ENCODE assay signal across 2 cellular contexts in the genomic region with DNA sequence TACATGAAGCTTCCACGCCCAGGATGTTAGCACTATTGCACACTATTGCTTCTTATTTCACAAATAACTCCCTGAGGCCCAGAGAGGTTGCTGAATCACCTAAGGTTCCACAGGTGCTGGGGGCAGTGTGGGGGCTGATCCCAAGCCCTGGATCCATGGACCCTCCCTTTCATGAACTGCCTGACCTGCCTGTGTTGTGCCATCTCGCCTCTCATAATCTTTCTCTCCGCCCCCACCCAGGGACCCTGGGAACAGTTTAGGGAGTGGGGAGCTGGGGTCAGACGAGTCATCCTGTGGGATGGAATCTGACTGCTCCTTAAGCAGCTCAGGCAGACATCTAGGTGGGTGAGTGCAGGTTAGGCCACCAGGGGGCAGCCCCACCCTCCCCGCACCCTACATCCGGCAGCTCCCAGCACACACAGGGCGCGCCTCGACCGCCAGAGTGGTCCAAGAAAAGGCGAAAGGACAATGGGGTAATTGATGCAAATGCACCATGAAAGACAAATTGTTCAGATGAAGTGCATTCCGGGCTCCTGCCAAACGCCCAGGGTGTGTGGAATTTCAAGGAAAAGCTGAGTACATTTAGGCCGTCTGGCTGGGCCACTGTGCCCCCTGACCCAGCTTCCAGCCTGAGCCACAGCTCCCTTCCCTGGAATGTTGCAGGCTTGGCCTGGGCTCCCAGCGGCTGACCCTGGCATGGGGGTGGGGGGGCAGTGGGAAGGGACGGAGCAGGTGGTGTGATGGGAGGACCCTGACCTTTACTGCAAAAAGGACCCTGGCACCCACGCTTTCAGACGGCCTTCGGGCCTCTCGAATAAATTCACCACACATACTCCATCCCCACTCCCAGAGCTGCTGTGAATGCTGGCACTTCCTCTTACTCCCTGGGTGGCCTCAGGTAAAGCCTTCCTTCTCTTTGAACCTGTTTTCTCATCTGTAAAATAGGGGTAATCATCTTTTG.
TF ChIP-seq lines count a peak whose summit lies in the region.

No MANE protein-coding gene starts in this region.

TF ChIP-seq in HCT116, 20 proteins besides CTCF, POLR2A, EP300 and RAD21:
- no peak for TF ChIP-seq POLR2AphosphoS5 (IDR thresholded peaks at IDR 0.05; ENCODE audit: low read depth, low read length)
- no peak for TF ChIP-seq ELF1 (IDR thresholded peaks at IDR 0.05; ENCODE audit: borderline replicate concordance, low read depth)
- no peak for TF ChIP-seq EGR1 (IDR thresholded peaks at IDR 0.05; ENCODE audit: low read depth)
- no peak for TF ChIP-seq SRF (IDR thresholded peaks at IDR 0.05; ENCODE audit: low read depth)
- TF ChIP-seq EZH2 (IDR thresholded peaks at IDR 0.05) = no peak
- no peak for TF ChIP-seq TCF7L2 (IDR thresholded peaks at IDR 0.05; ENCODE audit: borderline replicate concordance, extremely low read depth, insufficient read depth, insufficient read length)
- no peak for TF ChIP-seq YY1 (IDR thresholded peaks at IDR 0.05; ENCODE audit: extremely low read depth, insufficient replicate concordance, low read depth, low read length)
- TF ChIP-seq JUND (IDR thresholded peaks at IDR 0.05) = no peak
- no peak for TF ChIP-seq CBX3 (IDR thresholded peaks at IDR 0.05; ENCODE audit: low read depth)
- TF ChIP-seq, protein P1, sequence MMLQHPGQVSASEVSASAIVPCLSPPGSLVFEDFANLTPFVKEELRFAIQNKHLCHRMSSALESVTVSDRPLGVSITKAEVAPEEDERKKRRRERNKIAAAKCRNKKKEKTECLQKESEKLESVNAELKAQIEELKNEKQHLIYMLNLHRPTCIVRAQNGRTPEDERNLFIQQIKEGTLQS (IDR thresholded peaks at IDR 0.05) = no peak
- no peak for TF ChIP-seq CEBPB (IDR thresholded peaks at IDR 0.05; ENCODE audit: low read depth)
- no peak for TF ChIP-seq ZNF274 (IDR thresholded peaks at IDR 0.05; ENCODE audit: low read depth, low read length)
- TF ChIP-seq, protein P2, sequence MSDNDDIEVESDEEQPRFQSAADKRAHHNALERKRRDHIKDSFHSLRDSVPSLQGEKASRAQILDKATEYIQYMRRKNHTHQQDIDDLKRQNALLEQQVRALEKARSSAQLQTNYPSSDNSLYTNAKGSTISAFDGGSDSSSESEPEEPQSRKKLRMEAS (IDR thresholded peaks at IDR 0.05) = no peak
- TF ChIP-seq ZFX (IDR thresholded peaks at IDR 0.05) = no peak

TF ChIP-seq in HepG2, 621 proteins besides CTCF, POLR2A, EP300 and RAD21 (continues in another document):
- TF ChIP-seq POLR2AphosphoS2 (IDR thresholded peaks at IDR 0.05; ENCODE audit: low read depth, low read length) (no peak), SOX13 (IDR thresholded peaks at IDR 0.05) (no peak), SOX13 (CRISPR knock-in tag; conservative IDR thresholded peaks at IDR 0.05 in 1 of 2, IDR thresholded peaks at IDR 0.05 in 1 of 2) (peak in 1 of 2 experiments; percentile 21; a peak in 1 of 4 replicates), HNF4A (CRISPR knock-in tag; IDR thresholded peaks at IDR 0.05) (0 out of 2 replicates have a peak, but pooled peaks have one; percentile 8), ZNF24 (IDR thresholded peaks at IDR 0.05) (no peak), SPEN (CRISPR knock-in tag; IDR thresholded peaks at IDR 0.05; ENCODE audit: low read depth) (no peak), HNRNPK (IDR thresholded peaks at IDR 0.05; ENCODE audit: low read depth, low read length, poor library complexity, severe bottlenecking) (peak; percentile 13), NONO (IDR thresholded peaks at IDR 0.05) (no peak), NONO (CRISPR knock-in tag; conservative IDR thresholded peaks at IDR 0.05) (no peak), PTBP1 (IDR thresholded peaks at IDR 0.05; ENCODE audit: low read depth, low read length, poor library complexity, severe bottlenecking) (no peak), GPN1 (CRISPR knock-in tag; IDR thresholded peaks at IDR 0.05; ENCODE audit: borderline replicate concordance) (no peak), ZFX (CRISPR knock-in tag; IDR thresholded peaks at IDR 0.05; ENCODE audit: low read depth) (no peak), SMARCC2 (IDR thresholded peaks at IDR 0.05) (no peak), ZNF230 (CRISPR knock-in tag; IDR thresholded peaks at IDR 0.05) (no peak), YY1 (IDR thresholded peaks at IDR 0.05; ENCODE audit: insufficient read depth, insufficient replicate concordance, low read depth, low read length) (no peak), SMC3 (IDR thresholded peaks at IDR 0.05; ENCODE audit: low read length) (peak; percentile 51), ZFP90 (CRISPR knock-in tag; IDR thresholded peaks at IDR 0.05; ENCODE audit: borderline replicate concordance) (0 out of 2 replicates have a peak, but pooled peaks have one; percentile 32), ZNF138 (CRISPR knock-in tag; IDR thresholded peaks at IDR 0.05; ENCODE audit: low read depth) (no peak), SOX6 (IDR thresholded peaks at IDR 0.05) (no peak), SOX6 (CRISPR knock-in tag; IDR thresholded peaks at IDR 0.05) (0 out of 2 replicates have a peak, but pooled peaks have one; percentile 15), STAG1 (CRISPR knock-in tag; IDR thresholded peaks at IDR 0.05) (peak; percentile 72), SAP130 (CRISPR knock-in tag; IDR thresholded peaks at IDR 0.05; ENCODE audit: low read depth) (0 out of 2 replicates have a peak, but pooled peaks have one; percentile 15), PAF1 (CRISPR knock-in tag; IDR thresholded peaks at IDR 0.05) (no peak), GABPA (IDR thresholded peaks at IDR 0.05; ENCODE audit: low read depth, low read length) (no peak), GABPA (CRISPR knock-in tag; IDR thresholded peaks at IDR 0.05; ENCODE audit: low read depth) (peak; percentile 27; the same call in 1 of the 2 replicates), GABPB1 (CRISPR knock-in tag; IDR thresholded peaks at IDR 0.05) (peak; percentile 61; the same call in 1 of the 2 replicates), KAT2B (IDR thresholded peaks at IDR 0.05; ENCODE audit: borderline replicate concordance, low read depth, low read length) (no peak), ZNF430 (CRISPR knock-in tag; IDR thresholded peaks at IDR 0.05) (no peak), HNRNPLL (IDR thresholded peaks at IDR 0.05; ENCODE audit: low read depth, low read length, poor library complexity, severe bottlenecking) (peak; percentile 32), SKI (IDR thresholded peaks at IDR 0.05; ENCODE audit: partially characterized antibody) (no peak), NR3C1 (CRISPR knock-in tag; IDR thresholded peaks at IDR 0.05) (no peak)
- TF ChIP-seq, protein P3, sequence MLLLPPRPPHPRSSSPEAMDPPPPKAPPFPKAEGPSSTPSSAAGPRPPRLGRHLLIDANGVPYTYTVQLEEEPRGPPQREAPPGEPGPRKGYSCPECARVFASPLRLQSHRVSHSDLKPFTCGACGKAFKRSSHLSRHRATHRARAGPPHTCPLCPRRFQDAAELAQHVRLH (CRISPR knock-in tag; IDR thresholded peaks at IDR 0.05; ENCODE audit: borderline replicate concordance, low read depth) = no peak
- TF ChIP-seq, protein P4, sequence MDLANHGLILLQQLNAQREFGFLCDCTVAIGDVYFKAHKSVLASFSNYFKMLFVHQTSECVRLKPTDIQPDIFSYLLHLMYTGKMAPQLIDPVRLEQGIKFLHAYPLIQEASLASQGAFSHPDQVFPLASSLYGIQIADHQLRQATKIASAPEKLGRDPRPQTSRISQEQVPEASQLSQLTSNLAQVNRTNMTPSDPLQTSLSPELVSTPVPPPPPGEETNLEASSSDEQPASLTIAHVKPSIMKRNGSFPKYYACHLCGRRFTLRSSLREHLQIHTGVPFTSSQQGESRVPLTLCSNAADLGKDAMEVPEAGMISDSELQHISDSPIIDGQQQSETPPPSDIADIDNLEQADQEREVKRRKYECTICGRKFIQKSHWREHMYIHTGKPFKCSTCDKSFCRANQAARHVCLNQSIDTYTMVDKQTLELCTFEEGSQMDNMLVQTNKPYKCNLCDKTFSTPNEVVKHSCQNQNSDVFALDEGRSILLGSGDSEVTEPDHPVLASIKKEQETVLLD (CRISPR knock-in tag; IDR thresholded peaks at IDR 0.05; ENCODE audit: low read depth) = no peak
- TF ChIP-seq, protein P5, sequence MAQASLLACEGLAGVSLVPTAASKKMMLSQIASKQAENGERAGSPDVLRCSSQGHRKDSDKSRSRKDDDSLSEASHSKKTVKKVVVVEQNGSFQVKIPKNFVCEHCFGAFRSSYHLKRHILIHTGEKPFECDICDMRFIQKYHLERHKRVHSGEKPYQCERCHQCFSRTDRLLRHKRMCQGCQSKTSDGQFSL (CRISPR knock-in tag; IDR thresholded peaks at IDR 0.05) = 0 out of 2 replicates have a peak, but pooled peaks have one; percentile 50
- TF ChIP-seq, protein P6, sequence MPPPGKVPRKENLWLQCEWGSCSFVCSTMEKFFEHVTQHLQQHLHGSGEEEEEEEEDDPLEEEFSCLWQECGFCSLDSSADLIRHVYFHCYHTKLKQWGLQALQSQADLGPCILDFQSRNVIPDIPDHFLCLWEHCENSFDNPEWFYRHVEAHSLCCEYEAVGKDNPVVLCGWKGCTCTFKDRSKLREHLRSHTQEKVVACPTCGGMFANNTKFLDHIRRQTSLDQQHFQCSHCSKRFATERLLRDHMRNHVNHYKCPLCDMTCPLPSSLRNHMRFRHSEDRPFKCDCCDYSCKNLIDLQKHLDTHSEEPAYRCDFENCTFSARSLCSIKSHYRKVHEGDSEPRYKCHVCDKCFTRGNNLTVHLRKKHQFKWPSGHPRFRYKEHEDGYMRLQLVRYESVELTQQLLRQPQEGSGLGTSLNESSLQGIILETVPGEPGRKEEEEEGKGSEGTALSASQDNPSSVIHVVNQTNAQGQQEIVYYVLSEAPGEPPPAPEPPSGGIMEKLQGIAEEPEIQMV (CRISPR knock-in tag; IDR thresholded peaks at IDR 0.05; ENCODE audit: low read depth) = no peak
- TF ChIP-seq, protein P7, sequence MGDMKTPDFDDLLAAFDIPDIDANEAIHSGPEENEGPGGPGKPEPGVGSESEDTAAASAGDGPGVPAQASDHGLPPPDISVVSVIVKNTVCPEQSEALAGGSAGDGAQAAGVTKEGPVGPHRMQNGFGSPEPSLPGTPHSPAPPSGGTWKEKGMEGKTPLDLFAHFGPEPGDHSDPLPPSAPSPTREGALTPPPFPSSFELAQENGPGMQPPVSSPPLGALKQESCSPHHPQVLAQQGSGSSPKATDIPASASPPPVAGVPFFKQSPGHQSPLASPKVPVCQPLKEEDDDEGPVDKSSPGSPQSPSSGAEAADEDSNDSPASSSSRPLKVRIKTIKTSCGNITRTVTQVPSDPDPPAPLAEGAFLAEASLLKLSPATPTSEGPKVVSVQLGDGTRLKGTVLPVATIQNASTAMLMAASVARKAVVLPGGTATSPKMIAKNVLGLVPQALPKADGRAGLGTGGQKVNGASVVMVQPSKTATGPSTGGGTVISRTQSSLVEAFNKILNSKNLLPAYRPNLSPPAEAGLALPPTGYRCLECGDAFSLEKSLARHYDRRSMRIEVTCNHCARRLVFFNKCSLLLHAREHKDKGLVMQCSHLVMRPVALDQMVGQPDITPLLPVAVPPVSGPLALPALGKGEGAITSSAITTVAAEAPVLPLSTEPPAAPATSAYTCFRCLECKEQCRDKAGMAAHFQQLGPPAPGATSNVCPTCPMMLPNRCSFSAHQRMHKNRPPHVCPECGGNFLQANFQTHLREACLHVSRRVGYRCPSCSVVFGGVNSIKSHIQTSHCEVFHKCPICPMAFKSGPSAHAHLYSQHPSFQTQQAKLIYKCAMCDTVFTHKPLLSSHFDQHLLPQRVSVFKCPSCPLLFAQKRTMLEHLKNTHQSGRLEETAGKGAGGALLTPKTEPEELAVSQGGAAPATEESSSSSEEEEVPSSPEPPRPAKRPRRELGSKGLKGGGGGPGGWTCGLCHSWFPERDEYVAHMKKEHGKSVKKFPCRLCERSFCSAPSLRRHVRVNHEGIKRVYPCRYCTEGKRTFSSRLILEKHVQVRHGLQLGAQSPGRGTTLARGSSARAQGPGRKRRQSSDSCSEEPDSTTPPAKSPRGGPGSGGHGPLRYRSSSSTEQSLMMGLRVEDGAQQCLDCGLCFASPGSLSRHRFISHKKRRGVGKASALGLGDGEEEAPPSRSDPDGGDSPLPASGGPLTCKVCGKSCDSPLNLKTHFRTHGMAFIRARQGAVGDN (CRISPR knock-in tag; IDR thresholded peaks at IDR 0.05) = peak; percentile 58
- TF ChIP-seq, protein P8, sequence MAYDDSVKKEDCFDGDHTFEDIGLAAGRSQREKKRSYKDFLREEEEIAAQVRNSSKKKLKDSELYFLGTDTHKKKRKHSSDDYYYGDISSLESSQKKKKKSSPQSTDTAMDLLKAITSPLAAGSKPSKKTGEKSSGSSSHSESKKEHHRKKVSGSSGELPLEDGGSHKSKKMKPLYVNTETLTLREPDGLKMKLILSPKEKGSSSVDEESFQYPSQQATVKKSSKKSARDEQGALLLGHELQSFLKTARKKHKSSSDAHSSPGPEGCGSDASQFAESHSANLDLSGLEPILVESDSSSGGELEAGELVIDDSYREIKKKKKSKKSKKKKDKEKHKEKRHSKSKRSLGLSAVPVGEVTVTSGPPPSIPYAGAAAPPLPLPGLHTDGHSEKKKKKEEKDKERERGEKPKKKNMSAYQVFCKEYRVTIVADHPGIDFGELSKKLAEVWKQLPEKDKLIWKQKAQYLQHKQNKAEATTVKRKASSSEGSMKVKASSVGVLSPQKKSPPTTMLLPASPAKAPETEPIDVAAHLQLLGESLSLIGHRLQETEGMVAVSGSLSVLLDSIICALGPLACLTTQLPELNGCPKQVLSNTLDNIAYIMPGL (CRISPR knock-in tag; IDR thresholded peaks at IDR 0.05; ENCODE audit: borderline replicate concordance in 1 of 2, low read depth in 1 of 2) = peak; percentile 40 to 75; a peak in 2 of 4 replicates
- TF ChIP-seq, protein P9, sequence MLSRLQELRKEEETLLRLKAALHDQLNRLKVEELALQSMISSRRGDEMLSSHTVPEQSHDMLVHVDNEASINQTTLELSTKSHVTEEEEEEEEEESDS (CRISPR knock-in tag; IDR thresholded peaks at IDR 0.05; ENCODE audit: borderline replicate concordance) = no peak
- TF ChIP-seq, protein P10, sequence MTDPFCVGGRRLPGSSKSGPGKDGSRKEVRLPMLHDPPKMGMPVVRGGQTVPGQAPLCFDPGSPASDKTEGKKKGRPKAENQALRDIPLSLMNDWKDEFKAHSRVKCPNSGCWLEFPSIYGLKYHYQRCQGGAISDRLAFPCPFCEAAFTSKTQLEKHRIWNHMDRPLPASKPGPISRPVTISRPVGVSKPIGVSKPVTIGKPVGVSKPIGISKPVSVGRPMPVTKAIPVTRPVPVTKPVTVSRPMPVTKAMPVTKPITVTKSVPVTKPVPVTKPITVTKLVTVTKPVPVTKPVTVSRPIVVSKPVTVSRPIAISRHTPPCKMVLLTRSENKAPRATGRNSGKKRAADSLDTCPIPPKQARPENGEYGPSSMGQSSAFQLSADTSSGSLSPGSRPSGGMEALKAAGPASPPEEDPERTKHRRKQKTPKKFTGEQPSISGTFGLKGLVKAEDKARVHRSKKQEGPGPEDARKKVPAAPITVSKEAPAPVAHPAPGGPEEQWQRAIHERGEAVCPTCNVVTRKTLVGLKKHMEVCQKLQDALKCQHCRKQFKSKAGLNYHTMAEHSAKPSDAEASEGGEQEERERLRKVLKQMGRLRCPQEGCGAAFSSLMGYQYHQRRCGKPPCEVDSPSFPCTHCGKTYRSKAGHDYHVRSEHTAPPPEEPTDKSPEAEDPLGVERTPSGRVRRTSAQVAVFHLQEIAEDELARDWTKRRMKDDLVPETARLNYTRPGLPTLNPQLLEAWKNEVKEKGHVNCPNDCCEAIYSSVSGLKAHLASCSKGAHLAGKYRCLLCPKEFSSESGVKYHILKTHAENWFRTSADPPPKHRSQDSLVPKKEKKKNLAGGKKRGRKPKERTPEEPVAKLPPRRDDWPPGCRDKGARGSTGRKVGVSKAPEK (CRISPR knock-in tag; IDR thresholded peaks at IDR 0.05; ENCODE audit: borderline replicate concordance) = no peak
